ENCODE assay signal across 24 cellular contexts in the genomic region with DNA sequence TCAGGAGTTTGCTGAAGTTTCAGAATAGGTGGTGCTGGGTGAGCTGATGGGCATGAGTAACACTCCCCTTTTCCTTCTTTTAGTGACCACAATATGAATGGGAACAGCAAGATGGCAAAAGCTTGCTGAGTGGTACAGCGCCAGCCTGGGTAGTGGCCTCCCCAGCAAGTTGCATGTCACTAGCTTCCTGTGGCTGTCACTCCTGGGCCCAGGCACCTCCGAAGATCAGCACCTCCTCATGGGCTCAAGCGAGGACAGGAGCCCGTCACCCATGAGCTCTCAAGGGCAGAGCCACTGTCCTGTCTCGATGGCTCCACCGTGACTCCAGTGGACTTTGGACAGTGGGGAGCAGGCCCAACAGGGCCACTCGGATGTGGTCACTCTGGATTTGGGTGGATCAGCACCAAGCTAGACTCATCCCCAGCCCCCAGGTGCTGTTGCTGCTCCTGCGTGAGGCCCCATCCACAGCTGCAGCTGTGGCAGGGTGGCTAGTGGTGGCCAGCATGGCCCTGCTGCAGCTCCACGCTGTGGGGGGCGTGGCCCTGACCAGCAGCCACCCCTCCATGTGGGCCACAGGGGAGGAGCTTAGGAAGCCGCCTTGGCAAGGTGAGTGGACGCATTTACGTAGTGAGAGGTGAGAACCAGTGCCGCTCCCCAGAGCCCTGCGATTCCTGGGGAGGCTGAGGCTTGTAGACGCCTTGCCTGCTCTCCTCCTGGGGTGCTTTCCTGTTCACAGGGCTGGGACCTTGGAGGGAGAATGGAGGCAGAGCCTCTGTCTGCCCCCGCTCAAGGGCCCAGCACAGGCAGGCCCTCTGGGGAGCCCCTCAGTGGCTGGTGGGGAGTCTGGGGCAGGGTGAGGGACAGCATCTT. TPM values are rescaled to one million over a fixed set of nuclear protein-coding genes. Genes with fewer than 3 reads are reported as not detected.
DNase-seq lines count a peak whose midpoint lies in the region; ATAC-seq and TF ChIP-seq lines count a peak whose summit lies in the region.
"Had no signal": no experiment of that assay in that cellular context is flagged by ENCODE, and none has a peak within 500 bp of the region (broad histone marks: within the 10 kb centered on the region; RNA-seq: fewer than 3 reads in every experiment).

No MANE protein-coding gene starts in this region.

- no peak overlapping the region for H2AK5ac ChIP-seq in IMR-90 (ENCODE audit: low read depth, low read length)

- DNase-seq in IMR-90 (no peak), islet precursor cell (peak; percentile 47), spleen (peak; percentile 57), CD14-positive monocyte (ENCODE audit: low spot score) (no peak), NCI-H1436 treated with DMSO at 0.1 percent for 48 hours (lab: John Stamatoyannopoulos, UW) (no peak)
- DNase-seq: activated CD4-positive, alpha-beta T cell treated with anti-CD3 and anti-CD28 coated beads for 48 hours; activated naive CD4-positive, alpha-beta T cell; activated naive CD8-positive, alpha-beta T cell treated with anti-CD3 and anti-CD28 coated beads, Interleukin-2, amount 50 U/mL, for 24 hours; DMS153; endodermal cell; naive thymus-derived CD4-positive, alpha-beta T cell; NCI-H2107; NCI-H774; stimulated activated CD4-positive, alpha-beta T cell treated with anti-CD3 and anti-CD28 coated beads, Interleukin-4, amount 100 ng/mL, for 4 hours; WERI-Rb-1 had no signal

- H3K18ac ChIP-seq in IMR-90 (ENCODE audit: low read depth, low read length): no peak overlapping the region

- no peak overlapping the region for H2BK20ac ChIP-seq in IMR-90 (ENCODE audit: low read depth, low read length)

- TF ChIP-seq POLR2A in IMR-90 (IDR thresholded peaks at IDR 0.05; ENCODE audit: low read depth, low read length) (no peak), spleen (IDR thresholded peaks at IDR 0.05) (no peak)

- TF ChIP-seq CTCF in C4-2B (conservative IDR thresholded peaks at IDR 0.05) (no peak), IMR-90 (conservative IDR thresholded peaks at IDR 0.05; ENCODE audit: low read depth, low read length) (no peak), spleen (IDR thresholded peaks at IDR 0.05 in 8 of 11, conservative IDR thresholded peaks at IDR 0.05 in 3 of 11) (no peak), CD14-positive monocyte (IDR thresholded peaks at IDR 0.05) (no peak)

- H3K36me3 Mint-ChIP-seq in CD14-positive monocyte: peaks cover 33 to 58% of the 10 kb centered on the region in 2 donors

- H2BK5ac ChIP-seq in IMR-90 (ENCODE audit: low read depth, low read length, poor library complexity, severe bottlenecking): no peak overlapping the region

- no peak overlapping the region for H2BK120ac ChIP-seq in IMR-90 (ENCODE audit: low read depth, low read length)

- H3K4me3 Mint-ChIP-seq in CD14-positive monocyte: no peak overlapping the region
- H3K4me3 Mint-ChIP-seq: activated naive CD8-positive, alpha-beta T cell treated with anti-CD3 and anti-CD28 coated beads, Interleukin-2, amount 50 U/mL, for 24 hours; dendritic cell treated with granulocyte-macrophage colony-stimulating factor and Interleukin-4, amounts not matched to agents 40 ng/mL and 50 ng/mL, for 4 days; endodermal cell; IgD-negative memory B cell; naive thymus-derived CD4-positive, alpha-beta T cell; stimulated activated effector memory CD8-positive, alpha-beta T cell treated with anti-CD3 and anti-CD28 coated beads, Interleukin-12 subunit alpha, Interleukin-12 subunit beta, amount 100 ng/mL, for 72 hours had no signal

- H3K14ac ChIP-seq in IMR-90 (replicated peaks; ENCODE audit: low read depth, low read length): no peak overlapping the region

- no peaks in the 10 kb centered on the region for H3K27me3 ChIP-seq in IMR-90 (ENCODE audit: control insufficient read depth, insufficient read depth, low read length)
- H3K27me3 ChIP-seq in spleen (replicated peaks in 1 of 7): no peaks in the 10 kb centered on the region
- H3K27me3 ChIP-seq: BE2C, suprapubic skin had no signal

- peaks cover 16% of the 10 kb centered on the region for H3K4me1 Mint-ChIP-seq in CD14-positive monocyte

- no peak for TF ChIP-seq RAD21 in IMR-90 (IDR thresholded peaks at IDR 0.05; ENCODE audit: low read length)

- no peaks in the 10 kb centered on the region; the same call in none of the 2 replicates for H4K20me1 ChIP-seq in IMR-90 (ENCODE audit: insufficient read depth, low read length)

- H4K91ac ChIP-seq in IMR-90 (ENCODE audit: insufficient read depth, low read depth, low read length): no peak overlapping the region

- no peak overlapping the region for H3K27ac Mint-ChIP-seq in CD14-positive monocyte
- H3K27ac Mint-ChIP-seq: activated naive CD8-positive, alpha-beta T cell treated with anti-CD3 and anti-CD28 coated beads, Interleukin-2, amount 50 U/mL, for 24 hours; dendritic cell treated with granulocyte-macrophage colony-stimulating factor and Interleukin-4, amounts not matched to agents 40 ng/mL and 50 ng/mL, for 4 days; endodermal cell; IgD-negative memory B cell; stimulated activated effector memory CD8-positive, alpha-beta T cell treated with anti-CD3 and anti-CD28 coated beads, Interleukin-12 subunit alpha, Interleukin-12 subunit beta, amount 100 ng/mL, for 72 hours had no signal

- POLR2A ChIA-PET in IMR-90 (lab: Charles Lee; ENCODE audit: unreplicated experiment): no interaction called here

- ATAC-seq in IMR-90 (ENCODE audit: low read depth): no peak
- no peak for ATAC-seq in GM18858 (IDR thresholded peaks at IDR 0.05; ENCODE audit: unreplicated experiment)
- ATAC-seq: activated naive CD8-positive, alpha-beta T cell treated with anti-CD3 and anti-CD28 coated beads, Interleukin-2, amount 50 U/mL, for 24 hours; GM12878; HCT116; naive thymus-derived CD4-positive, alpha-beta T cell; stimulated activated effector memory CD8-positive, alpha-beta T cell treated with anti-CD3 and anti-CD28 coated beads, Interleukin-12 subunit alpha, Interleukin-12 subunit beta, amount 100 ng/mL, for 72 hours had no signal

- H3K27me3 Mint-ChIP-seq in CD14-positive monocyte (ENCODE audit: low read depth in 3 of 3): no peaks in the 10 kb centered on the region
- H3K27me3 Mint-ChIP-seq: activated naive CD8-positive, alpha-beta T cell treated with anti-CD3 and anti-CD28 coated beads, Interleukin-2, amount 50 U/mL, for 24 hours; dendritic cell treated with granulocyte-macrophage colony-stimulating factor and Interleukin-4, amounts not matched to agents 40 ng/mL and 50 ng/mL, for 4 days; IgD-negative memory B cell; naive thymus-derived CD4-positive, alpha-beta T cell had no signal

- WGBS in IMR-90 (ENCODE audit: extremely low coverage in 2 of 2, insufficient read length in 1 of 2), 2 experiments: 91% methylated on average over 10 of the region's 17 CpGs; no CpG with 5 or more reads in 1 of the 2 experiments
- 63 to 100% (median 95%) methylated on average over 1 to 17 of the region's 17 CpGs for WGBS in spleen, 5 donors

- peaks cover 13% of the 10 kb centered on the region for H3K4me1 ChIP-seq in IMR-90 (ENCODE audit: control insufficient read depth, insufficient read depth, low read length)
- peaks cover 0 to 17% (median 14%) of the 10 kb centered on the region in 6 donors for H3K4me1 ChIP-seq in spleen

- no TSS peak for BruUV-seq in IMR-90 (replicated peaks; lab: Mats Ljungman, UMichigan)

- CTCF ChIA-PET in IMR-90 (lab: Yijun Ruan, JAX): no interaction called here

- no peak overlapping the region for H4K8ac ChIP-seq in IMR-90 (ENCODE audit: low read depth in 2 of 2, low read length in 2 of 2)

- peak overlapping the region; percentile 27 for H2AFZ ChIP-seq in IMR-90 (replicated peaks; ENCODE audit: low read length, poor library complexity)

- H2AK9ac ChIP-seq in IMR-90 (replicated peaks; ENCODE audit: low read depth, low read length, poor library complexity): peak overlapping the region; percentile 12

- H3K4ac ChIP-seq in IMR-90 (ENCODE audit: low read depth, low read length): no peak overlapping the region

- H3K4me2 ChIP-seq in IMR-90 (ENCODE audit: low read depth, low read length): no peak overlapping the region

- H4K5ac ChIP-seq in IMR-90 (ENCODE audit: low read depth, low read length): no peak overlapping the region

- H3K4me3 ChIP-seq in IMR-90 (ENCODE audit: insufficient read depth, low read depth, low read length) (no peak overlapping the region), spleen (no peak overlapping the region)
- H3K4me3 ChIP-seq: GM12878, suprapubic skin had no signal

- H3K9me3 ChIP-seq in IMR-90 (ENCODE audit: control insufficient read depth, insufficient read depth, low read length): no peaks in the 10 kb centered on the region
- no peaks in the 10 kb centered on the region for H3K9me3 ChIP-seq in spleen
- H3K9me3 ChIP-seq: BE2C, suprapubic skin had no signal

- no peak overlapping the region for H3K56ac ChIP-seq in IMR-90 (ENCODE audit: extremely low read depth, insufficient read depth, low read length)

- H3K36me3 ChIP-seq in IMR-90 (ENCODE audit: control insufficient read depth, insufficient read depth, low read length): peaks cover 9% of the 10 kb centered on the region; the same call in 1 of the 2 replicates
- peaks cover 0 to 59% (median 27%) of the 10 kb centered on the region in 6 donors for H3K36me3 ChIP-seq in spleen
- H3K36me3 ChIP-seq: BE2C, WERI-Rb-1 had no signal

- dilution Hi-C loops in IMR-90 (cut with HindIII; ENCODE audit: low sequenced_read_pairs, unreplicated experiment): no loop called here

- H2BK15ac ChIP-seq in IMR-90 (ENCODE audit: low read depth, low read length): no peak overlapping the region

- in situ Hi-C loops in IMR-90 (cut with MboI; ENCODE audit: low sequenced_read_pairs): no loop called here

- H3K9me1 ChIP-seq in IMR-90 (ENCODE audit: insufficient read depth, low read length): peaks cover 10% of the 10 kb centered on the region

- peaks cover 0 to 3% (median 0%) of the 10 kb centered on the region in 7 donors for H3K9me3 Mint-ChIP-seq in CD14-positive monocyte
- H3K9me3 Mint-ChIP-seq: activated naive CD8-positive, alpha-beta T cell treated with anti-CD3 and anti-CD28 coated beads, Interleukin-2, amount 50 U/mL, for 24 hours; dendritic cell treated with granulocyte-macrophage colony-stimulating factor and Interleukin-4, amounts not matched to agents 40 ng/mL and 50 ng/mL, for 4 days; IgD-negative memory B cell; naive thymus-derived CD4-positive, alpha-beta T cell; stimulated activated effector memory CD8-positive, alpha-beta T cell treated with anti-CD3 and anti-CD28 coated beads, Interleukin-12 subunit alpha, Interleukin-12 subunit beta, amount 100 ng/mL, for 72 hours had no signal

- peaks cover 12 to 20% of the 10 kb centered on the region in 2 experiments for H3K79me1 ChIP-seq in IMR-90 (ENCODE audit: low read depth in 1 of 2, low read length in 2 of 2)

- intact Hi-C loops in IMR-90 (cut with micrococcal nuclease) (no loop called here), spleen (cut with DNase I; ENCODE audit: low total_unique reads) (no loop called here), CD14-positive monocyte (cut with micrococcal nuclease) (loop anchor here in 1 of 2 donors (10.0 kb wide), 1 partner anchor 56 kb away; no protein-coding TSS in a partner anchor)

- H3K27ac ChIP-seq in C4-2B (peak overlapping the region; percentile 96; the same call in 1 of the 2 replicates), IMR-90 (ENCODE audit: insufficient read depth, low read length) (no peak overlapping the region), spleen (no peak overlapping the region)
- H3K27ac ChIP-seq: suprapubic skin, WERI-Rb-1 had no signal

- no peak overlapping the region for H3K9ac ChIP-seq in IMR-90 (ENCODE audit: low read depth, low read length)

- H3K23ac ChIP-seq in IMR-90 (ENCODE audit: low read depth, low read length): no peak overlapping the region

RNA-seq across cellular contexts. Expression of a gene that starts 13.6 kb away (rescaled TPM):
- total RNA-seq in IMR-90 (2012; rRNA removed) (5.4 and 6.1 TPM in 2 replicates), spleen (10 to 100 TPM; 23.9 to 51.9 (median 26.7) TPM)
- polyA plus RNA-seq in IMR-90 (2012; rRNA removed) (12.9 and 15.9 TPM in 2 replicates), spleen (10 to 100 TPM in 1 of 3 donors, 1 to 10 TPM in 2; 6.1 to 16.9 (median 8.2) TPM), CD14-positive monocyte (1 to 10 TPM in 1 of 2 donors, not detected in 1; 1.5 TPM)
- polyA plus RNA-seq in IMR-90 (2012; cell fraction: cytosol; rRNA removed): 3.6 and 9.3 TPM in 2 replicates
- polyA plus RNA-seq in IMR-90 (2012; cell fraction: nucleus; rRNA removed; ENCODE audit: low replicate concordance): 35.4 and 59.0 TPM in 2 replicates

RNA-seq across cellular contexts. Expression of a gene that starts 29.5 kb away (rescaled TPM):
- total RNA-seq in IMR-90 (2012; rRNA removed) (1.3 and 1.7 TPM in 2 replicates), spleen (1 to 10 TPM; 5.9 to 8.8 (median 7.3) TPM)
- polyA plus RNA-seq in IMR-90 (2012; rRNA removed) (2.8 and 3.1 TPM in 2 replicates), spleen (1 to 10 TPM; 1.8 to 4.0 (median 2.4) TPM), CD14-positive monocyte (under 1 TPM; 0.12 to 0.71 TPM)
- polyA plus RNA-seq in IMR-90 (2012; cell fraction: cytosol; rRNA removed): 1.2 TPM in 2 replicates
- 7.8 and 9.9 TPM in 2 replicates for polyA plus RNA-seq in IMR-90 (2012; cell fraction: nucleus; rRNA removed; ENCODE audit: low replicate concordance)

Comparison
In these comparisons a context has a peak if more than half of its experiments do, and no peak if none do; other contexts are left out.
1. DNase-seq: peak in islet precursor cell (single experiment) and spleen (single experiment); none in IMR-90 (single experiment), CD14-positive monocyte (single experiment) and NCI-H1436 treated with DMSO at 0.1 percent for 48 hours (single experiment).